In the genomic region with DNA sequence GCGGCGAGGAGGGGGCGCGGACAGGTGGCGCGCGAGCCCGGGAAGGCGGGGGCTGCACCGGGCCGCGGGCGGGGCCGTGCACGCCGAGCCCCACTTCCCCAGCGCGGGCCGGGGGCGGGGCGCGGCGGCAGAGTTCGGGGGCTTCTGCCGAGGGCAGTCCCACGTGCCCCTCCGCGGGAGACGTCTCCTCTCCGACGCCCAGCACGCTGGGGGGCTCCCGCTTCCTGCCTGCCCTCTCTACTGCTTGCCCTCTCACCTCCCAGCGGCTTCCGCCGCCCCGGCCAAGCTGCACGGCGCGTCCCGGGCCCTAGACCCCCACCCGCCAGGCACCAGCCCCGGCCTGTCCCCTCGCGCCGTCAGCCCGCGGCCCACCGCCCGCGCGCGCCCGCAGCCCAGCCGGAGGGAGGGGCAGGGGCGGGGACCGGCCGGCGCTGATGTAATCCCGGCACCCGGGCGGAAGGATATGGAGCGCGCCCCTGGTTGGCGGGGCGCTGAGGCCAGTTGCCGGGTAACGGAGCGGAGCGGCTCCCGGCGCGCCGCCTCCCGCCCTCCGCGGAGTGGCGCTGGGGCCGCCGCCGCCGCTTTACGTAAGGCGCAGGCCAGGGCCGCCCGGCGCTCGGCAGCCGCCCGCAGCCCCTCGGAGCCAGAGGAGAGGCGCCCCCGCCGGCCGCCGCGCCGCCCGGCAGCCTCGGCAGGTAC, we compare ENCODE assay signal across 8 cellular contexts. TPM values are rescaled to one million over a fixed set of nuclear protein-coding genes. Genes with fewer than 3 reads are reported as not detected.
DNase-seq lines count a peak whose midpoint lies in the region; ATAC-seq and TF ChIP-seq lines count a peak whose summit lies in the region.

A gene with protein sequence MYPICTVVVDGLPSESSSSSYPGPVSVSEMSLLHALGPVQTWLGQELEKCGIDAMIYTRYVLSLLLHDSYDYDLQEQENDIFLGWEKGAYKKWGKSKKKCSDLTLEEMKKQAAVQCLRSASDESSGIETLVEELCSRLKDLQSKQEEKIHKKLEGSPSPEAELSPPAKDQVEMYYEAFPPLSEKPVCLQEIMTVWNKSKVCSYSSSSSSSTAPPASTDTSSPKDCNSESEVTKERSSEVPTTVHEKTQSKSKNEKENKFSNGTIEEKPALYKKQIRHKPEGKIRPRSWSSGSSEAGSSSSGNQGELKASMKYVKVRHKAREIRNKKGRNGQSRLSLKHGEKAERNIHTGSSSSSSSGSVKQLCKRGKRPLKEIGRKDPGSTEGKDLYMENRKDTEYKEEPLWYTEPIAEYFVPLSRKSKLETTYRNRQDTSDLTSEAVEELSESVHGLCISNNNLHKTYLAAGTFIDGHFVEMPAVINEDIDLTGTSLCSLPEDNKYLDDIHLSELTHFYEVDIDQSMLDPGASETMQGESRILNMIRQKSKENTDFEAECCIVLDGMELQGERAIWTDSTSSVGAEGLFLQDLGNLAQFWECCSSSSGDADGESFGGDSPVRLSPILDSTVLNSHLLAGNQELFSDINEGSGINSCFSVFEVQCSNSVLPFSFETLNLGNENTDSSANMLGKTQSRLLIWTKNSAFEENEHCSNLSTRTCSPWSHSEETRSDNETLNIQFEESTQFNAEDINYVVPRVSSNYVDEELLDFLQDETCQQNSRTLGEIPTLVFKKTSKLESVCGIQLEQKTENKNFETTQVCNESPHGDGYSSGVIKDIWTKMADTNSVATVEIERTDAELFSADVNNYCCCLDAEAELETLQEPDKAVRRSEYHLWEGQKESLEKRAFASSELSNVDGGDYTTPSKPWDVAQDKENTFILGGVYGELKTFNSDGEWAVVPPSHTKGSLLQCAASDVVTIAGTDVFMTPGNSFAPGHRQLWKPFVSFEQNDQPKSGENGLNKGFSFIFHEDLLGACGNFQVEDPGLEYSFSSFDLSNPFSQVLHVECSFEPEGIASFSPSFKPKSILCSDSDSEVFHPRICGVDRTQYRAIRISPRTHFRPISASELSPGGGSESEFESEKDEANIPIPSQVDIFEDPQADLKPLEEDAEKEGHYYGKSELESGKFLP (N-terminal part only) (plus strand): TSS at position 581 of the 699 bp plus-strand sequence. CDS start 41,727 bp downstream, outside the sequence.

- no peaks in the 10 kb centered on the region for H3K9me3 Mint-ChIP-seq in type B pancreatic cell

- H3K36me3 Mint-ChIP-seq in type B pancreatic cell, result peaks cover 7% of the 10 kb centered on the region

- H3K4me3 ChIP-seq in GM12875 (ENCODE audit: low read depth, low read length), result peak within 1 kb of the TSS; percentile 95
- peak within 1 kb of the TSS; percentile 96 for H3K4me3 ChIP-seq in adipocyte (ENCODE audit: low read length)
- peak within 1 kb of the TSS; percentile 76 to 100 (median 99) for H3K4me3 ChIP-seq in heart left ventricle

- TF ChIP-seq POLR2A in heart left ventricle (IDR thresholded peaks at IDR 0.05), result peak in 1 of 2 donors; percentile 81

- DNase-seq in NCI-H1436 (lab: John Stamatoyannopoulos, UW) (peak; percentile 70), T follicular helper cell (ENCODE audit: low read depth) (peak; percentile 85), adipocyte (ENCODE audit: low read depth) (peak; percentile 98), heart left ventricle (peak; percentile 95 to 97 (median 96)), posterior cingulate gyrus (peak; percentile 86 to 99 (median 90)), type B pancreatic cell (ENCODE audit: extremely low spot score, unreplicated experiment) (peak; percentile 95)

- H3K36me3 ChIP-seq in adipocyte (ENCODE audit: control insufficient read depth, insufficient read depth, low read length, severe bottlenecking) (no peaks in the 10 kb centered on the region), heart left ventricle (peaks cover 0 to 11% (median 0%) of the 10 kb centered on the region in 9 donors)

- peaks cover 30% of the 10 kb centered on the region for H3K27me3 Mint-ChIP-seq in type B pancreatic cell

- ATAC-seq in HG02763 (IDR thresholded peaks at IDR 0.05; ENCODE audit: unreplicated experiment) (peak; percentile 73), heart left ventricle (peak; percentile 64 to 87 (median 83))

- WGBS in heart left ventricle, 4 donors, result 1% methylated on average over 16 to 100 of the region's 100 CpGs

- H3K9me3 ChIP-seq in adipocyte (ENCODE audit: control insufficient read depth, low read length) (no peaks in the 10 kb centered on the region), heart left ventricle (no peaks in the 10 kb centered on the region)

- peak within 1 kb of the TSS; percentile 98 for H3K9ac ChIP-seq in adipocyte (ENCODE audit: low read length)

- H3K4me1 Mint-ChIP-seq in type B pancreatic cell (ENCODE audit: unreplicated experiment), result peaks cover 30% of the 10 kb centered on the region

- peak within 1 kb of the TSS; percentile 91 for H3K4me3 Mint-ChIP-seq in type B pancreatic cell

- H3K27ac Mint-ChIP-seq in type B pancreatic cell, result peak within 1 kb of the TSS; percentile 52

- peak within 1 kb of the TSS; percentile 96 to 100 (median 100) for H3K27ac ChIP-seq in heart left ventricle

- TF ChIP-seq CTCF in GM12875 (IDR thresholded peaks at IDR 0.05; ENCODE audit: borderline replicate concordance, insufficient read depth, low read depth, low read length) (0 out of 2 replicates have a peak, but pooled peaks have one; percentile 8), heart left ventricle (IDR thresholded peaks at IDR 0.05) (peak in 2 of 12 donors; percentile 7 to 8), type B pancreatic cell (conservative IDR thresholded peaks at IDR 0.05) (no peak)

- H3K4me1 ChIP-seq in adipocyte (ENCODE audit: control insufficient read depth, insufficient read depth, low read length) (peaks cover 29% of the 10 kb centered on the region), heart left ventricle (peaks cover 0 to 57% (median 41%) of the 10 kb centered on the region in 12 donors)

- H3K27me3 ChIP-seq in adipocyte (replicated peaks; ENCODE audit: control insufficient read depth, insufficient read depth, low read length), result no peaks in the 10 kb centered on the region
- no peaks in the 10 kb centered on the region for H3K27me3 ChIP-seq in heart left ventricle

- intact Hi-C loops in heart left ventricle (cut with DNase I), result loop anchor here in 8 of 10 donors (2.0 to 10.0 kb wide), 13 partner anchors 61 to 285 kb away; a partner anchor contains a TSS
- intact Hi-C loops in posterior cingulate gyrus (cut with DNase I), result loop anchor here (2.0 to 10.0 kb wide), 3 partner anchors 61 to 283 kb away; a partner anchor contains a TSS

RNA-seq across cellular contexts. Expression of the gene that starts here (rescaled TPM):
- 10 to 100 TPM; 57.3 to 78.4 (median 74.3) TPM for total RNA-seq in heart left ventricle
- 10 to 100 TPM; 20.0 to 32.7 TPM for polyA plus RNA-seq in heart left ventricle
- 33.9 and 35.9 TPM in 2 replicates for total RNA-seq in type B pancreatic cell (ENCODE audit: low replicate concordance)

Comparison
In these comparisons a context has a peak if more than half of its experiments do, and no peak if none do; other contexts are left out.
1. Peak in every context shown above with its lines: DNase-seq, ATAC-seq, H3K4me3 ChIP-seq and H3K27ac ChIP-seq.